In the genomic region with DNA sequence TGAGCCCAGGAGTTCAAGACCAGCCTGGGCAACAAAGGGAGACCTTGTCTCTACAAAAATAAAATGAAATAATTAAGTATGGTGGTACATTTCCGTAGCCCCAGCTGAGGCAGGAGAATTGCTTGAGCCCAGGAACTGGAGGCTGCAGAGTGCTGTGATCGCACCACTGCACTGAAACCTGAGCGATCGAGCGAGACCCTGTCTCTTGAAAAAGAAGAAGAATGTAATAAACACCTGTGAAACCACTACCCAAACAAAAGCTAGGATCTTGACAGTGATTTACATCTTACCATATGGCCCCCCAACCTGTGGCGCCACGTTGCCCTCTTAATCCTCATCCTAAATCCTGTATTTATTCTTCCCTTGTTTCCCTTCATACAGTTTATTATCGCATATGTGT, we compare ENCODE assay signal across 16 cellular contexts. TPM values are rescaled to one million over a fixed set of nuclear protein-coding genes. Genes with fewer than 3 reads are reported as not detected.
DNase-seq lines count a peak whose midpoint lies in the region; ATAC-seq and TF ChIP-seq lines count a peak whose summit lies in the region.
"Had no signal": no experiment of that assay in that cellular context is flagged by ENCODE, and none has a peak within 500 bp of the region (broad histone marks: within the 10 kb centered on the region; RNA-seq: fewer than 3 reads in every experiment).

No MANE protein-coding gene starts in this region.

- ATAC-seq in DND-41 (ENCODE audit: insufficient read depth, low read depth) (no peak), GM21390 (IDR thresholded peaks at IDR 0.05; ENCODE audit: unreplicated experiment) (peak; percentile 60), GM19452 (IDR thresholded peaks at IDR 0.05; ENCODE audit: unreplicated experiment) (no peak)
- ATAC-seq: CD8-positive, alpha-beta T cell; Right ventricle myocardium inferior; T-helper 17 cell had no signal

- no peaks in the 10 kb centered on the region for H4K20me1 ChIP-seq in DND-41 (ENCODE audit: insufficient read depth, low read length)
- no peaks in the 10 kb centered on the region for H4K20me1 ChIP-seq in OCI-LY1 (ENCODE audit: insufficient read depth, low read length)

- no peaks in the 10 kb centered on the region for H3K9me2 ChIP-seq in OCI-LY1 (ENCODE audit: low read depth, low read length)

- TF ChIP-seq CTCF in DND-41 (IDR thresholded peaks at IDR 0.05; ENCODE audit: borderline replicate concordance, extremely low read depth, low read length, poor library complexity, severe bottlenecking) (no peak), OCI-LY1 (IDR thresholded peaks at IDR 0.05; ENCODE audit: low read length) (no peak), dorsolateral prefrontal cortex (IDR thresholded peaks at IDR 0.05 in 54 of 56, conservative IDR thresholded peaks at IDR 0.05 in 2 of 56; ENCODE audit: low read depth in 1 of 56, partially characterized antibody in 56 of 56) (no peak)

- H3K4me2 ChIP-seq in DND-41 (ENCODE audit: insufficient read depth, low read length) (no peak overlapping the region), OCI-LY1 (ENCODE audit: low read length) (peak overlapping the region; percentile 55)
- H3K4me2 ChIP-seq: A549, PC-9 had no signal

- peaks cover 59% of the 10 kb centered on the region for H3K79me2 ChIP-seq in DND-41 (ENCODE audit: insufficient read depth, low read length)
- peaks cover 1% of the 10 kb centered on the region for H3K79me2 ChIP-seq in OCI-LY1 (ENCODE audit: insufficient read depth, low read length)

- H3K9me3 ChIP-seq in DND-41 (ENCODE audit: insufficient read depth, low read length, severe bottlenecking) (no peaks in the 10 kb centered on the region), OCI-LY1 (ENCODE audit: low read length) (no peaks in the 10 kb centered on the region)
- H3K9me3 ChIP-seq: A549 had no signal

- H3K9ac ChIP-seq in DND-41 (ENCODE audit: low read depth, low read length) (no peak overlapping the region), OCI-LY1 (ENCODE audit: low read length) (peak overlapping the region; percentile 73; the same call in 1 of the 2 replicates)

- H3F3A ChIP-seq in OCI-LY1 (ENCODE audit: insufficient read depth, low read length), result peaks cover 13% of the 10 kb centered on the region; the same call in 1 of the 2 replicates

- H3K27me3 ChIP-seq in DND-41 (ENCODE audit: insufficient read depth, low read length, poor library complexity), result no peaks in the 10 kb centered on the region
- H3K27me3 ChIP-seq in OCI-LY1 (ENCODE audit: insufficient read depth, low read length), result no peaks in the 10 kb centered on the region
- peaks cover 0 to 4% (median 0%) of the 10 kb centered on the region in 45 donors for H3K27me3 ChIP-seq in dorsolateral prefrontal cortex

- H3K4me3 ChIP-seq in DND-41 (ENCODE audit: low read depth in 1 of 2, low read length in 2 of 2) (no peak overlapping the region), OCI-LY1 (ENCODE audit: low read depth, low read length, poor library complexity, severe bottlenecking) (no peak overlapping the region), dorsolateral prefrontal cortex (no peak overlapping the region)
- H3K4me3 ChIP-seq: A549, PC-9 had no signal

- intact Hi-C loops in dorsolateral prefrontal cortex (cut with DNase I), result no loop called here

- H3K27ac ChIP-seq in DND-41 (ENCODE audit: low read length), result peak overlapping the region; percentile 97
- peak overlapping the region; percentile 99 for H3K27ac ChIP-seq in OCI-LY1 (ENCODE audit: low read depth, low read length, poor library complexity, severe bottlenecking)
- no peak overlapping the region for H3K27ac ChIP-seq in dorsolateral prefrontal cortex
- H3K27ac ChIP-seq: A549, PC-9 had no signal

- DNase-seq in DND-41, result no peak
- peak; percentile 62 for DNase-seq in germinal center (ENCODE audit: low spot score)
- no peak for DNase-seq in SHP77 (lab: John Stamatoyannopoulos, UW)
- DNase-seq in dorsolateral prefrontal cortex, result no peak
- DNase-seq in AG08396 (ENCODE audit: low spot score), result no peak
- DNase-seq: CD8-positive, alpha-beta T cell; MM.1S; NCI-H2029; PC-9; T-helper 17 cell had no signal

- H3K36me3 ChIP-seq in DND-41 (ENCODE audit: insufficient read depth, low read length), result no peaks in the 10 kb centered on the region
- no peaks in the 10 kb centered on the region for H3K36me3 ChIP-seq in OCI-LY1 (ENCODE audit: insufficient read depth, low read length)

- H3K4me1 ChIP-seq in DND-41 (ENCODE audit: insufficient read depth, low read length) (peaks cover 77% of the 10 kb centered on the region), OCI-LY1 (ENCODE audit: insufficient read depth, low read length, severe bottlenecking) (peaks cover 74% of the 10 kb centered on the region)
- H3K4me1 ChIP-seq: A549 had no signal

- no peak overlapping the region for H2AFZ ChIP-seq in DND-41 (ENCODE audit: low read depth, low read length)
- H2AFZ ChIP-seq in OCI-LY1 (ENCODE audit: low read length), result no peak overlapping the region
- H2AFZ ChIP-seq: PC-9 had no signal

RNA-seq across cellular contexts. Expression of a gene that starts 5.7 kb away (rescaled TPM):
- 100 to 1,000 TPM in 1 of 120 experiments, 10 to 100 TPM in 119; 24.5 to 108 (median 51.0) TPM for total RNA-seq in dorsolateral prefrontal cortex
- total RNA-seq: HepG2 had no signal

Comparison
In these comparisons a context has a peak if more than half of its experiments do, and no peak if none do; other contexts are left out.
1. H3K27ac ChIP-seq: peak in DND-41 (single experiment) and OCI-LY1 (single experiment); none in dorsolateral prefrontal cortex (0 of 59).